Comparison of ENCODE assay signal across 8 cellular contexts in the genomic region with DNA sequence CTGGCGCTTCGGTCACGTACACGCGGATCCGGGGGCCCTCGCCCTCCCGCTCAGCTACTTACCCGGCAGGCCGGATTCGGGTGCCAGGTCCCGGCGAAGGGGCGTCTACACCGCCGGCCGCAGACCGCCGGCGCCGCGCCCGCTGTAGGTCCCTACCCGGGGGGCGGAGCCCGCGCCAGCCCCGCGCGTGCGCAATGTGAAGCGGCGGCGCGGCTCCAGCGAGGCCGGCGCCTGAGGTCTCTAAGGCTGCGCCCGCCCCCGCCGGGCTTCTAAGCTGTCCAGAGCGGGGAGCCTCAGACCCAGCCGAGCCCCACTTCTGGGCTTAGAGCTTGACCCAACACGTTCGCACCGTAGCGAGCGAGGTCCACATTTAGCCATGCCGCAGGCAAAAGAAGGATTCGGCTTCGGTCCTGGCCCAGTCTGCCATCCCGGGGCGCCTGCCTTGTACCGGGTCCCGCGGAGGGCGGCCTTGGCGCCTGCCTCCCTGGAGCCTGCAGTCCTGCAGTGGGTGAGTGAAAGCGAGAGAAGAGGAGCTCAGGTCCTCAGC. TPM values are rescaled to one million over a fixed set of nuclear protein-coding genes. Genes with fewer than 3 reads are reported as not detected.
DNase-seq lines count a peak whose midpoint lies in the region; ATAC-seq, FAIRE-seq and TF ChIP-seq lines count a peak whose summit lies in the region.

ZNF518B (minus strand) TSS at position 172 of the 547 bp plus-strand sequence. CDS start 11,098 bp downstream, outside the sequence.

- no peak within 1 kb of the TSS for H2AFZ ChIP-seq in HepG2 (ENCODE audit: low read length)

- TF ChIP-seq POLR2A in HepG2 (IDR thresholded peaks at IDR 0.05; ENCODE audit: insufficient read depth in 1 of 2, low read depth in 2 of 2, low read length in 2 of 2) (no peak), esophagus muscularis mucosa (IDR thresholded peaks at IDR 0.05; ENCODE audit: low read depth) (peak; percentile 34)

- H3K4me1 ChIP-seq in liver (ENCODE audit: control insufficient read depth in 4 of 4, insufficient read depth in 4 of 4, low read length in 3 of 4) (peaks cover 2 to 17% (median 9%) of the 10 kb centered on the region in 4 donors), HepG2 (ENCODE audit: insufficient read depth, low read length) (no peaks in the 10 kb centered on the region), esophagus muscularis mucosa (peaks cover 15 to 33% (median 28%) of the 10 kb centered on the region in 4 donors)

- H3K4me1 Mint-ChIP-seq in activated T-cell treated with anti-CD3 and anti-CD28 coated beads, Interleukin-2, amount 50 U/mL, for 24 hours (ENCODE audit: low read depth) = peaks cover 47% of the 10 kb centered on the region
- peaks cover 23 to 45% (median 43%) of the 10 kb centered on the region in 3 donors for H3K4me1 Mint-ChIP-seq in naive B cell
- peaks cover 31% of the 10 kb centered on the region for H3K4me1 Mint-ChIP-seq in stimulated activated effector memory CD8-positive, alpha-beta T cell treated with anti-CD3 and anti-CD28 coated beads, Interleukin-12 subunit alpha, Interleukin-12 subunit beta, amount 100 ng/mL, for 72 hours

- H3K9me3 Mint-ChIP-seq in activated T-cell treated with anti-CD3 and anti-CD28 coated beads, Interleukin-2, amount 50 U/mL, for 24 hours = peaks cover 9% of the 10 kb centered on the region
- H3K9me3 Mint-ChIP-seq in naive B cell = peaks cover 0 to 4% (median 2%) of the 10 kb centered on the region in 7 donors
- peaks cover 5% of the 10 kb centered on the region for H3K9me3 Mint-ChIP-seq in stimulated activated effector memory CD8-positive, alpha-beta T cell treated with anti-CD3 and anti-CD28 coated beads, Interleukin-12 subunit alpha, Interleukin-12 subunit beta, amount 100 ng/mL, for 72 hours

- CTCF ChIA-PET in HepG2 (lab: Yijun Ruan, JAX; ENCODE audit: low intra/inter-chr PET ratio, low total read pairs) = no interaction called here

- H3K27me3 ChIP-seq in liver (ENCODE audit: control insufficient read depth in 4 of 4, insufficient read depth in 4 of 4, low read length in 3 of 4) (peaks cover 2 to 11% (median 4%) of the 10 kb centered on the region in 4 donors), HepG2 (ENCODE audit: control insufficient read depth in 1 of 2, insufficient read depth in 2 of 2, low read length in 2 of 2) (peaks cover 0 to 6% of the 10 kb centered on the region in 2 experiments; a peak in 1 of 5 replicates), esophagus muscularis mucosa (peaks cover 0 to 29% (median 5%) of the 10 kb centered on the region in 4 donors)

- H3K9me3 ChIP-seq in liver (ENCODE audit: control insufficient read depth in 4 of 4, low read length in 3 of 4) = peaks cover 0 to 12% (median 3%) of the 10 kb centered on the region in 4 donors
- no peaks in the 10 kb centered on the region for H3K9me3 ChIP-seq in HepG2 (ENCODE audit: low read length)
- H3K9me3 ChIP-seq in esophagus muscularis mucosa = no peaks in the 10 kb centered on the region

- H3K36me3 Mint-ChIP-seq in activated T-cell treated with anti-CD3 and anti-CD28 coated beads, Interleukin-2, amount 50 U/mL, for 24 hours (ENCODE audit: low read depth) = peaks cover 41% of the 10 kb centered on the region
- H3K36me3 Mint-ChIP-seq in naive B cell = peaks cover 21 to 25% of the 10 kb centered on the region in 2 donors
- peaks cover 17% of the 10 kb centered on the region for H3K36me3 Mint-ChIP-seq in stimulated activated effector memory CD8-positive, alpha-beta T cell treated with anti-CD3 and anti-CD28 coated beads, Interleukin-12 subunit alpha, Interleukin-12 subunit beta, amount 100 ng/mL, for 72 hours

- H4K20me1 ChIP-seq in HepG2 (ENCODE audit: insufficient read depth, low read length) = no peaks in the 10 kb centered on the region; the same call in 1 of the 2 replicates

- in situ Hi-C loops in HepG2 (cut with HindIII; ENCODE audit: extremely low pct_ligation_motif_present, low pct_unique_long_range_greater_than_20kb) = no loop called here

- intact Hi-C loops in HepG2 (cut with micrococcal nuclease; ENCODE audit: unreplicated experiment) (no loop called here), esophagus muscularis mucosa (cut with DNase I) (no loop called here)

- peak within 1 kb of the TSS; percentile 79 for H3K27ac Mint-ChIP-seq in activated T-cell treated with anti-CD3 and anti-CD28 coated beads, Interleukin-2, amount 50 U/mL, for 24 hours
- H3K27ac Mint-ChIP-seq in naive B cell = peak within 1 kb of the TSS; percentile 86 to 98 (median 90)
- peak within 1 kb of the TSS; percentile 87 for H3K27ac Mint-ChIP-seq in stimulated activated effector memory CD8-positive, alpha-beta T cell treated with anti-CD3 and anti-CD28 coated beads, Interleukin-12 subunit alpha, Interleukin-12 subunit beta, amount 100 ng/mL, for 72 hours

- H3K27me3 Mint-ChIP-seq in activated T-cell treated with anti-CD3 and anti-CD28 coated beads, Interleukin-2, amount 50 U/mL, for 24 hours = peaks cover 25% of the 10 kb centered on the region
- H3K27me3 Mint-ChIP-seq in naive B cell = peaks cover 23 to 31% (median 23%) of the 10 kb centered on the region in 3 donors

- TF ChIP-seq CTCF in liver (IDR thresholded peaks at IDR 0.05; ENCODE audit: low read depth, low read length, missing input control) (no peak), HepG2 (CRISPR knock-in tag; IDR thresholded peaks at IDR 0.05) (no peak), esophagus muscularis mucosa (IDR thresholded peaks at IDR 0.05) (no peak)

- TF ChIP-seq RAD21 in liver (IDR thresholded peaks at IDR 0.05) (no peak), HepG2 (CRISPR knock-in tag; IDR thresholded peaks at IDR 0.05) (no peak)

- H3K4me3 ChIP-seq in liver (ENCODE audit: low read depth in 1 of 3, low read length in 3 of 3) (peak within 1 kb of the TSS; percentile 43 to 84 (median 45)), HepG2 (replicated peaks in 1 of 3; ENCODE audit: insufficient read depth in 1 of 3, low read depth in 2 of 3, low read length in 3 of 3) (no peak within 1 kb of the TSS), esophagus muscularis mucosa (peak within 1 kb of the TSS; percentile 64 to 86 (median 70))

- H3K27ac ChIP-seq in liver (ENCODE audit: low read depth in 1 of 2, low read length in 2 of 2) (no peak within 1 kb of the TSS), HepG2 (ENCODE audit: extremely low read length, insufficient read depth, low read length) (no peak within 1 kb of the TSS), esophagus muscularis mucosa (replicated peaks in 1 of 4) (peak within 1 kb of the TSS; percentile 21 to 77 (median 68))

- DNase-seq in HepG2 (ENCODE audit: low spot score) (no peak), NCI-H774 (lab: John Stamatoyannopoulos, UW) (peak; percentile 78), esophagus muscularis mucosa (ENCODE audit: extremely low spot score) (no peak), naive B cell (peak; percentile 86)
- DNase-seq in activated T-cell treated with anti-CD3 and anti-CD28 coated beads, Interleukin-2, amount 50 U/mL, for 24 hours = peak; percentile 88
- peak; percentile 78 to 88 for DNase-seq in stimulated activated effector memory CD8-positive, alpha-beta T cell treated with anti-CD3 and anti-CD28 coated beads, Interleukin-12 subunit alpha, Interleukin-12 subunit beta, amount 100 ng/mL, for 72 hours (ENCODE audit: low spot score in 2 of 2)

- 8% methylated on average over 60 of the region's 60 CpGs for WGBS in liver
- WGBS in HepG2 (ENCODE audit: low lambda C conversion rate) = 82% methylated on average over 36 of the region's 60 CpGs
- WGBS in esophagus muscularis mucosa = no CpG with 5 or more reads among the region's 60 CpGs

- no peak within 1 kb of the TSS for H3K9ac ChIP-seq in liver (ENCODE audit: low read depth in 1 of 2, low read length in 2 of 2)
- no peak within 1 kb of the TSS for H3K9ac ChIP-seq in HepG2 (ENCODE audit: insufficient read depth, low read depth, low read length)

- H3K4me2 ChIP-seq in HepG2 (ENCODE audit: low read depth, low read length) = no peak within 1 kb of the TSS

- peaks cover 0 to 7% (median 3%) of the 10 kb centered on the region in 4 donors for H3K36me3 ChIP-seq in liver (ENCODE audit: control insufficient read depth in 4 of 4, insufficient read depth in 3 of 4, low read depth in 1 of 4, low read length in 3 of 4)
- H3K36me3 ChIP-seq in HepG2 (replicated peaks in 1 of 2; ENCODE audit: control insufficient read depth in 1 of 2, insufficient read depth in 2 of 2, low read length in 2 of 2) = no peaks in the 10 kb centered on the region
- peaks cover 0 to 26% (median 17%) of the 10 kb centered on the region in 4 donors for H3K36me3 ChIP-seq in esophagus muscularis mucosa

- POLR2A ChIA-PET in HepG2 (lab: Yijun Ruan, JAX) = no interaction called here

- no peaks in the 10 kb centered on the region for H3K79me2 ChIP-seq in HepG2 (ENCODE audit: insufficient read depth, low read length)

- peak within 1 kb of the TSS; percentile 81 for H3K4me3 Mint-ChIP-seq in activated T-cell treated with anti-CD3 and anti-CD28 coated beads, Interleukin-2, amount 50 U/mL, for 24 hours
- peak within 1 kb of the TSS; percentile 87 to 93 (median 91) for H3K4me3 Mint-ChIP-seq in naive B cell
- peak within 1 kb of the TSS; percentile 83 for H3K4me3 Mint-ChIP-seq in stimulated activated effector memory CD8-positive, alpha-beta T cell treated with anti-CD3 and anti-CD28 coated beads, Interleukin-12 subunit alpha, Interleukin-12 subunit beta, amount 100 ng/mL, for 72 hours

- BruUV-seq in HepG2 (replicated peaks; lab: Mats Ljungman, UMichigan) = no TSS peak

- ATAC-seq in HepG2 = no peak
- peak; percentile 67 for ATAC-seq in HG02973 (IDR thresholded peaks at IDR 0.05; ENCODE audit: unreplicated experiment)
- peak; percentile 71 to 72 for ATAC-seq in naive B cell (ENCODE audit: low read depth in 2 of 2)
- ATAC-seq in stimulated activated effector memory CD8-positive, alpha-beta T cell treated with anti-CD3 and anti-CD28 coated beads, Interleukin-12 subunit alpha, Interleukin-12 subunit beta, amount 100 ng/mL, for 72 hours = peak; percentile 75

- no peak for FAIRE-seq in HepG2 (lab: Jason Lieb, UNC)

- TF ChIP-seq EP300 in HepG2 (IDR thresholded peaks at IDR 0.05; ENCODE audit: low read depth in 2 of 2, low read length in 2 of 2) (no peak), HepG2 (CRISPR knock-in tag; IDR thresholded peaks at IDR 0.05; ENCODE audit: borderline replicate concordance) (no peak), esophagus muscularis mucosa (IDR thresholded peaks at IDR 0.05) (no peak)

RNA-seq across cellular contexts. Expression of gene ZNF518B, which starts in this region (rescaled TPM):
- total RNA-seq in liver (10 to 100 TPM; 10.7 to 15.0 TPM), HepG2 (2016; rRNA removed; fragmentation: Illumina TruSeq; extraction: Trizol) (0.02 and 0.17 TPM in 2 replicates), esophagus muscularis mucosa (10 to 100 TPM; 29.1 to 46.0 (median 33.3) TPM)
- polyA plus RNA-seq in liver (1 to 10 TPM; 1.4 to 3.1 TPM), HepG2 (2011; rRNA removed) (not detected in 2 replicates), naive B cell (ENCODE audit: low read depth in 6 of 6) (10 to 100 TPM; 13.0 to 31.9 (median 19.0) TPM)
- not detected in 2 replicates for total RNA-seq in HepG2 (2016; cell fraction: cytosol; rRNA removed; fragmentation: Illumina TruSeq; extraction: Trizol; ENCODE audit: low read depth)
- total RNA-seq in HepG2 (2016; cell fraction: insoluble cytoplasmic fraction; rRNA removed; fragmentation: Illumina TruSeq; extraction: Trizol) = 0.02 TPM in 1 of 2 replicates, not detected in the other
- 0.03 TPM in 1 of 2 replicates, not detected in the other for total RNA-seq in HepG2 (2016; cell fraction: membrane; rRNA removed; fragmentation: Illumina TruSeq; extraction: Trizol)
- total RNA-seq in HepG2 (2016; cell fraction: nucleus; rRNA removed; fragmentation: Illumina TruSeq; extraction: Trizol) = 0.09 TPM in 1 of 2 replicates, not detected in the other
- not detected in 2 replicates for polyA plus RNA-seq in HepG2 (2011; cell fraction: cytosol; rRNA removed)
- not detected in 2 replicates for polyA plus RNA-seq in HepG2 (2011; cell fraction: nucleus; rRNA removed)
- not detected in 2 replicates for polyA plus RNA-seq in HepG2 (2012)
- not detected in 2 replicates for polyA plus RNA-seq in HepG2 (2016; cell fraction: cytosol; fragmentation: Illumina TruSeq; extraction: Trizol; ENCODE audit: low read depth)
- 0.07 TPM in 1 of 2 replicates, not detected in the other for polyA plus RNA-seq in HepG2 (2016; cell fraction: insoluble cytoplasmic fraction; fragmentation: Illumina TruSeq; extraction: Trizol; ENCODE audit: low read depth)
- not detected in 2 replicates for polyA plus RNA-seq in HepG2 (2016; cell fraction: membrane; fragmentation: Illumina TruSeq; extraction: Trizol; ENCODE audit: low read depth)
- polyA plus RNA-seq in HepG2 (2016; cell fraction: nucleus; fragmentation: Illumina TruSeq; extraction: Trizol; ENCODE audit: insufficient read depth, low read depth) = not detected in 2 replicates
- polyA minus RNA-seq in HepG2 (2011; rRNA and poly(A)+ RNA removed; ENCODE audit: low replicate concordance) = 0.05 TPM in 1 of 2 replicates, not detected in the other
- not detected in 2 replicates for polyA minus RNA-seq in HepG2 (2011; cell fraction: cytosol; rRNA and poly(A)+ RNA removed)
- polyA minus RNA-seq in HepG2 (2011; cell fraction: nucleus; rRNA and poly(A)+ RNA removed) = 0.25 TPM in 1 of 2 replicates, not detected in the other

Comparison
In these comparisons a context has a peak if more than half of its experiments do, and no peak if none do; other contexts are left out.
1. RNA of gene ZNF518B (total RNA-seq): 29.1 to 46.0 TPM in esophagus muscularis mucosa and 10.7 to 15.0 TPM in liver; 0.02 to 0.17 TPM in HepG2; every median in the first group is over 10 times any median in the second.
2. H3K4me3 ChIP-seq: peak in liver (3 of 3) and esophagus muscularis mucosa (4 of 4); none in HepG2 (0 of 3).
3. H3K27ac ChIP-seq: peak in esophagus muscularis mucosa (4 of 4); none in liver (0 of 2) and HepG2 (single experiment).
4. DNase-seq: peak in NCI-H774 (single experiment), activated T-cell treated with anti-CD3 and anti-CD28 coated beads, Interleukin-2, amount 50 U/mL, for 24 hours (single experiment), naive B cell (single experiment) and stimulated activated effector memory CD8-positive, alpha-beta T cell treated with anti-CD3 and anti-CD28 coated beads, Interleukin-12 subunit alpha, Interleukin-12 subunit beta, amount 100 ng/mL, for 72 hours (2 of 2); none in HepG2 (single experiment) and esophagus muscularis mucosa (single experiment).
5. Peak in every context shown above with its lines, with median percentiles within 50 percentile points of each other: H3K27ac Mint-ChIP-seq and H3K4me3 Mint-ChIP-seq.